Comparison of ENCODE assay signal across 13 cellular contexts in the genomic region with DNA sequence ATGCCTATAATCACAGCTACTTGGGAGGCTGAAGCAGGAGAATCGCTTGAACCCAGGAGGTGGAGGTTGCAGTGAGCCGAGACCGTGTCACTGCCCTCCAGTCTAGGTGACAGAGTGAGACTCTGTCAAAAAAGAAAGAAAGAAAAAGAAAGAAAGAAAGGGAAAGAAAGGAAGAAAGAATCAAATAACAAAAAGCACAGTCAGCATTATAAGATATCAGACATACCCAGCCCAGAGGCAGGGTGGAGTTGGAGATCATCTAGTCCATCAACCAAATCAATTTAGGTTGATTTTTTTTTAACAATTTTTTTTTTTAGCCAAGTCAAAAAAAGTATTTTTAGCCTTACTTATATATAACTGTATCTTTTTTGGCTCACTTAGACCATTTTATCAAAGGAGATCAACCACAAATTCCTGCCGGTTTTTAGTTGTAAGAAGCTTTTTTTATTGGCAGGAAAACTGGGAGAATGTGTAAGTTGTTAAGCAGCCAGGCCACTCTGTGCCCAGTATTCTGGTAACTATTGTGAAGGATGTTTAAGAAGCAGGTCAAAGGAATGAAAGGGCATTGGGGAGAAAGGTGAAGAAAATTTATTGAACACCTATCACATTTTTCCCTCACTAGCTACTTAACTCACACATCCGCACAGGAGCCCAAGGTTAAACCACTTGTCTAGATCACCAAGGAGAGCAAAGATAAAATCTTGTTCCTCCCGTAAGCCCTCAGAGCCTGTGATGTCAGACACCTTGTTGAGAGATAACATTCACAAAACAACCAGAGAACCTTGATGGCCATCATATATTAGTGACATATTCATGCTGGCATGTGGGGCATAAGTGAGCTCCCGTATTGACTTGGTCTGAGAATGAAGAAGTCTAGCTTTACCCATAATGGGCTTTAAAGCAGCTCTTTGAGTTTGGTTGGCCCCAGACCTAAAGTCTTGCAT.
DNase-seq lines count a peak whose midpoint lies in the region; ATAC-seq, FAIRE-seq and TF ChIP-seq lines count a peak whose summit lies in the region.
"Had no signal": no experiment of that assay in that cellular context is flagged by ENCODE, and none has a peak within 500 bp of the region (broad histone marks: within the 10 kb centered on the region; RNA-seq: fewer than 3 reads in every experiment).

No MANE protein-coding gene starts in this region.

- no peak overlapping the region for H3K4me3 ChIP-seq in ACC112 (ENCODE audit: low read depth, low read length)
- no peak overlapping the region for H3K4me3 ChIP-seq in RWPE2 (ENCODE audit: severe bottlenecking)
- H3K4me3 ChIP-seq in esophagus squamous epithelium = no peak overlapping the region
- no peak overlapping the region for H3K4me3 ChIP-seq in prostate gland

- DNase-seq in RWPE2 (ENCODE audit: low spot score) = no peak
- DNase-seq in esophagus squamous epithelium (lab: John Stamatoyannopoulos, UW) = no peak
- no peak for DNase-seq in prostate gland (ENCODE audit: low spot score)
- no peak for DNase-seq in NK-92 (lab: John Stamatoyannopoulos, UW; ENCODE audit: unreplicated experiment)
- no peak for DNase-seq in DMS 273 treated with DMSO at 0.1 percent for 48 hours (lab: John Stamatoyannopoulos, UW)
- DNase-seq in LoVo (ENCODE audit: low spot score) = no peak
- DNase-seq in GM19239 (ENCODE audit: insufficient read length, low spot score) = no peak
- DNase-seq: activated CD4-positive, alpha-beta T cell treated with anti-CD3 and anti-CD28 coated beads, Interleukin-2, amount 10 ng/mL, durations not matched to agents 7 days and 5 days; hippocampal formation; NCI-H2029 had no signal

- WGBS in esophagus squamous epithelium, 2 donors = 78 to 81% methylated on average over 7 of the region's 7 CpGs
- 61% methylated on average over 7 of the region's 7 CpGs for WGBS in prostate gland

- TF ChIP-seq POLR2A in esophagus squamous epithelium (IDR thresholded peaks at IDR 0.05) (no peak), prostate gland (IDR thresholded peaks at IDR 0.05) (no peak)

- H3K79me2 ChIP-seq in ACC112 (ENCODE audit: control insufficient read depth, insufficient read depth, low read length, unreplicated experiment) = peaks cover 10% of the 10 kb centered on the region

- intact Hi-C loops in esophagus squamous epithelium (cut with DNase I) (no loop called here), prostate gland (cut with DNase I) (loop anchor here (5.0 kb wide), 1 partner anchor 92 kb away; a partner anchor contains a TSS)

- no peaks in the 10 kb centered on the region for H3K27me3 ChIP-seq in ACC112 (ENCODE audit: insufficient read depth, low read length)
- H3K27me3 ChIP-seq in RWPE2 (ENCODE audit: insufficient read depth, poor library complexity, severe bottlenecking) = no peaks in the 10 kb centered on the region
- no peaks in the 10 kb centered on the region for H3K27me3 ChIP-seq in esophagus squamous epithelium
- H3K27me3 ChIP-seq in prostate gland (replicated peaks; ENCODE audit: insufficient read depth) = no peaks in the 10 kb centered on the region

- no peak for FAIRE-seq in GM19239 (lab: Jason Lieb, UNC)

- no peak overlapping the region for H2AFZ ChIP-seq in ACC112 (ENCODE audit: low read length, unreplicated experiment)

- H3K36me3 ChIP-seq in ACC112 (ENCODE audit: insufficient read depth, low read length) (no peaks in the 10 kb centered on the region), RWPE2 (ENCODE audit: low read depth) (peaks cover 9% of the 10 kb centered on the region; the same call in 1 of the 2 replicates), esophagus squamous epithelium (no peaks in the 10 kb centered on the region), prostate gland (no peaks in the 10 kb centered on the region)

- TF ChIP-seq CTCF in RWPE2 (IDR thresholded peaks at IDR 0.05; ENCODE audit: poor library complexity, severe bottlenecking) (no peak), esophagus squamous epithelium (IDR thresholded peaks at IDR 0.05) (no peak), prostate gland (IDR thresholded peaks at IDR 0.05) (no peak)

- no peak for ATAC-seq in RWPE2 (ENCODE audit: low read depth)
- ATAC-seq: sciatic nerve had no signal

- H3K4me1 ChIP-seq in ACC112 (ENCODE audit: control insufficient read depth, insufficient read depth, low read length, unreplicated experiment) (peaks cover 86% of the 10 kb centered on the region), RWPE2 (ENCODE audit: insufficient read depth, poor library complexity, severe bottlenecking) (peaks cover 17% of the 10 kb centered on the region), esophagus squamous epithelium (peaks cover 0 to 49% (median 9%) of the 10 kb centered on the region in 3 donors), prostate gland (replicated peaks) (no peaks in the 10 kb centered on the region)

- H3K27ac ChIP-seq in ACC112 (ENCODE audit: low read depth, low read length) (peak overlapping the region; percentile 99), RWPE2 (ENCODE audit: poor library complexity, severe bottlenecking) (peak overlapping the region; percentile 89), esophagus squamous epithelium (peak overlapping the region; percentile 6 to 86 (median 82)), prostate gland (peak overlapping the region; percentile 80 to 81)
- H3K27ac ChIP-seq: KMS-11 had no signal

- H3K9me3 ChIP-seq in RWPE2 (ENCODE audit: severe bottlenecking) = no peaks in the 10 kb centered on the region
- no peaks in the 10 kb centered on the region for H3K9me3 ChIP-seq in esophagus squamous epithelium
- no peaks in the 10 kb centered on the region for H3K9me3 ChIP-seq in prostate gland
